ENCODE assay signal across 15 cellular contexts in genomic region chr11:34161361-34161760, GRCh38. TPM values are rescaled to one million over a fixed set of nuclear protein-coding genes. Genes with fewer than 3 reads are reported as not detected.
DNase-seq lines count a peak whose midpoint lies in the region; ATAC-seq and TF ChIP-seq lines count a peak whose summit lies in the region.
"Had no signal": no experiment of that assay in that cellular context is flagged by ENCODE, and none has a peak within 500 bp of the region (broad histone marks: within the 10 kb centered on the region; RNA-seq: fewer than 3 reads in every experiment).

No MANE protein-coding gene starts in this region.

- H3K4me1 ChIP-seq in CD8-positive, alpha-beta T cell (ENCODE audit: insufficient read depth, low read length), result peaks cover 8% of the 10 kb centered on the region
- H3K4me1 ChIP-seq in osteoblast (ENCODE audit: insufficient read depth, low read length), result no peaks in the 10 kb centered on the region
- H3K4me1 ChIP-seq: HAP-1 had no signal

- H3K4me2 ChIP-seq in osteoblast (ENCODE audit: insufficient read depth, low read length), result no peak overlapping the region

- TF ChIP-seq CTCF in CD8-positive, alpha-beta T cell (IDR thresholded peaks at IDR 0.05), result no peak
- TF ChIP-seq CTCF in osteoblast (IDR thresholded peaks at IDR 0.05; ENCODE audit: extremely low read depth, low read depth, low read length), result no peak

- peak overlapping the region; percentile 76 for H3K27ac Mint-ChIP-seq in activated T-cell treated with anti-CD3 and anti-CD28 coated beads, Interleukin-2, amount 50 U/mL, for 24 hours
- peak overlapping the region; percentile 32 for H3K27ac Mint-ChIP-seq in CD8-positive, alpha-beta T cell
- H3K27ac Mint-ChIP-seq in activated T-helper 2 cell treated with anti-CD3 and anti-CD28 coated beads, Interferon-gamma antibody, Interleukin-2, Interleukin-4, amounts not matched to agents 10 μg/mL and 5 μg/mL and 100 μg/mL, durations not matched to agents 14 hours and 24 hours and 36 hours, result peak overlapping the region; percentile 60
- no peak overlapping the region for H3K27ac Mint-ChIP-seq in T-helper 17 cell

- intact Hi-C loops in CD8-positive, alpha-beta T cell (cut with DNase I, micrococcal nuclease), result no loop called here
- intact Hi-C loops in activated T-helper 2 cell treated with anti-CD3 and anti-CD28 coated beads, Interferon-gamma antibody, Interleukin-2, Interleukin-4, amounts not matched to agents 10 μg/mL and 5 μg/mL and 100 μg/mL, durations not matched to agents 14 hours and 24 hours and 36 hours (cut with micrococcal nuclease), result loop anchor here (10.0 kb wide), 1 partner anchor 333 kb away; no protein-coding TSS in a partner anchor

- CTCF ChIA-PET in CD8-positive, alpha-beta T cell (lab: Charles Lee), result interaction anchor here (0.7 to 1.2 kb wide), 2 partner anchors 13 to 195 kb away, joined by 3 read pairs; no protein-coding TSS in a partner anchor

- H3K36me3 Mint-ChIP-seq in activated T-cell treated with anti-CD3 and anti-CD28 coated beads, Interleukin-2, amount 50 U/mL, for 24 hours (ENCODE audit: low read depth), result peaks cover 28% of the 10 kb centered on the region
- H3K36me3 Mint-ChIP-seq in CD8-positive, alpha-beta T cell, result no peaks in the 10 kb centered on the region
- peaks cover 47% of the 10 kb centered on the region for H3K36me3 Mint-ChIP-seq in activated T-helper 2 cell treated with anti-CD3 and anti-CD28 coated beads, Interferon-gamma antibody, Interleukin-2, Interleukin-4, amounts not matched to agents 10 μg/mL and 5 μg/mL and 100 μg/mL, durations not matched to agents 14 hours and 24 hours and 36 hours (ENCODE audit: low read depth)
- H3K36me3 Mint-ChIP-seq in T-helper 17 cell (ENCODE audit: low read depth), result no peaks in the 10 kb centered on the region
- H3K36me3 Mint-ChIP-seq: CD8-positive, alpha-beta memory T cell had no signal

- peaks cover 35% of the 10 kb centered on the region for H3K4me1 Mint-ChIP-seq in activated T-cell treated with anti-CD3 and anti-CD28 coated beads, Interleukin-2, amount 50 U/mL, for 24 hours (ENCODE audit: low read depth)
- H3K4me1 Mint-ChIP-seq in CD8-positive, alpha-beta T cell (ENCODE audit: low read depth), result peaks cover 13% of the 10 kb centered on the region
- peaks cover 17% of the 10 kb centered on the region for H3K4me1 Mint-ChIP-seq in activated T-helper 2 cell treated with anti-CD3 and anti-CD28 coated beads, Interferon-gamma antibody, Interleukin-2, Interleukin-4, amounts not matched to agents 10 μg/mL and 5 μg/mL and 100 μg/mL, durations not matched to agents 14 hours and 24 hours and 36 hours (ENCODE audit: low read depth)
- peaks cover 2% of the 10 kb centered on the region for H3K4me1 Mint-ChIP-seq in T-helper 17 cell

- no peaks in the 10 kb centered on the region for H3K36me3 ChIP-seq in CD8-positive, alpha-beta T cell (ENCODE audit: insufficient read depth, low read length)
- H3K36me3 ChIP-seq in osteoblast (ENCODE audit: insufficient read depth, low read length), result peaks cover 7% of the 10 kb centered on the region
- H3K36me3 ChIP-seq: HAP-1 had no signal

- DNase-seq in activated T-cell treated with anti-CD3 and anti-CD28 coated beads, Interleukin-2, amount 50 U/mL, for 24 hours, result no peak
- DNase-seq in activated T-cell treated with anti-CD3 and anti-CD28 coated beads, Interleukin-2, amount 50 U/mL, for 1 hour, result no peak
- DNase-seq in CD8-positive, alpha-beta T cell, result no peak
- no peak for DNase-seq in activated T-helper 2 cell treated with anti-CD3 and anti-CD28 coated beads, Interferon-gamma antibody, Interleukin-2, Interleukin-4, amounts not matched to agents 10 μg/mL and 5 μg/mL and 100 μg/mL, durations not matched to agents 14 hours and 24 hours and 36 hours (ENCODE audit: low spot score)
- peak; percentile 82 for DNase-seq in osteoblast (ENCODE audit: insufficient read length, low spot score, missing footprints)
- DNase-seq in T-helper 17 cell, result no peak
- no peak for DNase-seq in occipital lobe (lab: John Stamatoyannopoulos, UW)
- DNase-seq: ACHN, DND-41, GDM1 had no signal

- no peak for ATAC-seq in CD8-positive, alpha-beta T cell
- ATAC-seq in T-helper 17 cell (no peak), HG02981 (IDR thresholded peaks at IDR 0.05; ENCODE audit: unreplicated experiment) (no peak)

- H3K9me3 Mint-ChIP-seq in activated T-cell treated with anti-CD3 and anti-CD28 coated beads, Interleukin-2, amount 50 U/mL, for 24 hours, result no peaks in the 10 kb centered on the region
- no peaks in the 10 kb centered on the region for H3K9me3 Mint-ChIP-seq in CD8-positive, alpha-beta T cell
- H3K9me3 Mint-ChIP-seq in activated T-helper 2 cell treated with anti-CD3 and anti-CD28 coated beads, Interferon-gamma antibody, Interleukin-2, Interleukin-4, amounts not matched to agents 10 μg/mL and 5 μg/mL and 100 μg/mL, durations not matched to agents 14 hours and 24 hours and 36 hours, result no peaks in the 10 kb centered on the region
- H3K9me3 Mint-ChIP-seq: CD8-positive, alpha-beta memory T cell had no signal

- H3K4me3 Mint-ChIP-seq in activated T-cell treated with anti-CD3 and anti-CD28 coated beads, Interleukin-2, amount 50 U/mL, for 24 hours, result no peak overlapping the region
- no peak overlapping the region for H3K4me3 Mint-ChIP-seq in CD8-positive, alpha-beta T cell
- no peak overlapping the region for H3K4me3 Mint-ChIP-seq in activated T-helper 2 cell treated with anti-CD3 and anti-CD28 coated beads, Interferon-gamma antibody, Interleukin-2, Interleukin-4, amounts not matched to agents 10 μg/mL and 5 μg/mL and 100 μg/mL, durations not matched to agents 14 hours and 24 hours and 36 hours (ENCODE audit: low read depth)
- H3K4me3 Mint-ChIP-seq in T-helper 17 cell, result no peak overlapping the region
- H3K4me3 Mint-ChIP-seq: CD8-positive, alpha-beta memory T cell had no signal

- POLR2A ChIA-PET in CD8-positive, alpha-beta T cell (lab: Charles Lee), result no interaction called here

- no peak overlapping the region for H3K27ac ChIP-seq in CD8-positive, alpha-beta T cell (ENCODE audit: low read depth, low read length)
- H3K27ac ChIP-seq in osteoblast (ENCODE audit: low read depth, low read length), result no peak overlapping the region
- H3K27ac ChIP-seq: C4-2B had no signal

- H3K9me3 ChIP-seq in CD8-positive, alpha-beta T cell (ENCODE audit: low read length), result no peaks in the 10 kb centered on the region
- no peaks in the 10 kb centered on the region for H3K9me3 ChIP-seq in osteoblast (ENCODE audit: low read depth, low read length)
- H3K9me3 ChIP-seq in T-helper 17 cell (ENCODE audit: control insufficient read depth, low read length, poor library complexity, severe bottlenecking), result no peaks in the 10 kb centered on the region
- H3K9me3 ChIP-seq: Caco-2, HAP-1 had no signal

- H3K27me3 ChIP-seq in CD8-positive, alpha-beta T cell (ENCODE audit: insufficient read depth, low read length), result no peaks in the 10 kb centered on the region
- no peaks in the 10 kb centered on the region for H3K27me3 ChIP-seq in osteoblast (ENCODE audit: insufficient read depth, low read length)

- no peak overlapping the region for H2AFZ ChIP-seq in osteoblast (ENCODE audit: low read length)

- H3K79me2 ChIP-seq in osteoblast (ENCODE audit: insufficient read depth, low read length), result no peaks in the 10 kb centered on the region

- no peaks in the 10 kb centered on the region for H3K27me3 Mint-ChIP-seq in activated T-cell treated with anti-CD3 and anti-CD28 coated beads, Interleukin-2, amount 50 U/mL, for 24 hours
- no peaks in the 10 kb centered on the region for H3K27me3 Mint-ChIP-seq in CD8-positive, alpha-beta T cell (ENCODE audit: low read depth)
- H3K27me3 Mint-ChIP-seq in activated T-helper 2 cell treated with anti-CD3 and anti-CD28 coated beads, Interferon-gamma antibody, Interleukin-2, Interleukin-4, amounts not matched to agents 10 μg/mL and 5 μg/mL and 100 μg/mL, durations not matched to agents 14 hours and 24 hours and 36 hours (ENCODE audit: low read depth), result no peaks in the 10 kb centered on the region
- peaks cover under 1% of the 10 kb centered on the region for H3K27me3 Mint-ChIP-seq in T-helper 17 cell

- H3K4me3 ChIP-seq in CD8-positive, alpha-beta T cell (ENCODE audit: low read depth, low read length), result no peak overlapping the region
- H3K4me3 ChIP-seq in osteoblast (ENCODE audit: insufficient read depth, low read length), result no peak overlapping the region
- H3K4me3 ChIP-seq: HAP-1 had no signal

- peaks cover 10% of the 10 kb centered on the region for H4K20me1 ChIP-seq in osteoblast (ENCODE audit: insufficient read depth, low read length)

RNA-seq across cellular contexts. Expression of gene NAT10, which starts 55.9 kb away (rescaled TPM):
- total RNA-seq in CD8-positive, alpha-beta T cell, result 10 to 100 TPM; 51.1 to 59.6 TPM
- total RNA-seq in activated T-helper 2 cell treated with anti-CD3 and anti-CD28 coated beads, Interferon-gamma antibody, Interleukin-2, Interleukin-4, amounts not matched to agents 10 μg/mL and 5 μg/mL and 100 μg/mL, durations not matched to agents 14 hours and 24 hours and 36 hours, result 124 and 125 TPM in 2 replicates
- total RNA-seq in osteoblast (19.4 and 20.6 TPM in 2 replicates), T-helper 17 cell (10 to 100 TPM; 53.0 to 59.1 TPM), occipital lobe (12.2 TPM)
